ENCODE assay signal across 27 cellular contexts in the genomic region with DNA sequence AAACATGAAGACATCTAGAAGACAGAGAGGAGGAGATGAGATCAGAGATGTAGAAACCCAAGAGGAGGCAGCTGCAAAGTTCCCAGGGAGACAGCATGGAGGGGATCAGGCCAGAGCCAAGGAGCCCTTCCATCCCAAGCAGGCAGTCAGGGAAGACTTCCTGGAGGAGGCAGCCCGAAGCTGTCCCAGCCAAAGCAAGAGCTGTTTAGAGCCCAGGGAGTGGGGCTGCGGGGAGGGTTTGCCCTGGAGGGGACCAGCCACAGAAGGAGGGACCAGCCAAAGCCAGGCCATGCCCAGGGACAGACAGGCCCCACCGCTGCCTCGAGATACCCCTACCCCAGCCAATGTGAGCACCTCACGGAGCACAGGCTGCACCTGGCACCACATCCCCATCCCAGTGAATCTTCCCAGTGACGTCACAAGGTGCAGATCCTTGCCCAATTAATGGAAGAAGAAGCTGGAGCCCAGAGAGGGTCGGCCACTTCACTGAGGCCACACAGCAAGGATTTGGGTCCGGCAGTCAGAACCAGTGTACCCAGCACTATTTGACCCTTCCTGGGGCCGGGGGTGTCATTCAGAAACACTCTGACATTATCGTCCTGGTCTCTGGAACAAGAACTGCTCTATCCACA. TPM values are rescaled to one million over a fixed set of nuclear protein-coding genes. Genes with fewer than 3 reads are reported as not detected.
"Had no signal": no experiment of that assay in that cellular context is flagged by ENCODE, and none has a peak within 500 bp of the region (broad histone marks: within the 10 kb centered on the region; RNA-seq: fewer than 3 reads in every experiment).

No MANE protein-coding gene starts in this region.

- H3K27ac ChIP-seq: heart right ventricle, hepatocyte, left ventricle myocardium inferior, ovary, sigmoid colon, spleen, tibial nerve, uterus had no signal

- H3K4me2 ChIP-seq: hepatocyte had no signal

- H3K27ac Mint-ChIP-seq: mesothelial cell of epicardium; naive thymus-derived CD4-positive, alpha-beta T cell; progenitor cell of endocrine pancreas; stimulated activated effector memory CD8-positive, alpha-beta T cell treated with anti-CD3 and anti-CD28 coated beads, Interleukin-12 subunit alpha, Interleukin-12 subunit beta, amount 100 ng/mL, for 72 hours; type B pancreatic cell had no signal

- H2AFZ ChIP-seq: hepatocyte had no signal

- H3K4me1 ChIP-seq: heart right ventricle, left ventricle myocardium inferior, sigmoid colon, spleen, tibial nerve, uterus had no signal

- ATAC-seq: heart right ventricle; naive thymus-derived CD4-positive, alpha-beta T cell; natural killer cell treated with Interleukin-12 subunit alpha and Interleukin-12 subunit beta and Interleukin-15 and Interleukin-18, amount 100 ng/mL, for 72 hours; right cardiac atrium; stimulated activated effector memory CD8-positive, alpha-beta T cell treated with anti-CD3 and anti-CD28 coated beads, Interleukin-12 subunit alpha, Interleukin-12 subunit beta, amount 100 ng/mL, for 72 hours; stimulated activated naive CD8-positive, alpha-beta T cell treated with anti-CD3 and anti-CD28 coated beads, Interleukin-15, amount 100 ng/mL, for 72 hours had no signal

- H3K4me3 ChIP-seq: heart right ventricle, hepatocyte, left ventricle myocardium inferior, lung, ovary, sigmoid colon, spleen, tibial nerve, uterus had no signal

- H3K4me3 Mint-ChIP-seq: mesothelial cell of epicardium; natural killer cell treated with Interleukin-12 subunit alpha and Interleukin-12 subunit beta and Interleukin-15 and Interleukin-18, amount 100 ng/mL, for 72 hours; stimulated activated effector memory CD8-positive, alpha-beta T cell treated with anti-CD3 and anti-CD28 coated beads, Interleukin-12 subunit alpha, Interleukin-12 subunit beta, amount 100 ng/mL, for 72 hours; stimulated activated naive CD8-positive, alpha-beta T cell treated with anti-CD3 and anti-CD28 coated beads, Interleukin-15, amount 100 ng/mL, for 72 hours; type B pancreatic cell had no signal

- H3K36me3 Mint-ChIP-seq: mesothelial cell of epicardium; stimulated activated effector memory CD8-positive, alpha-beta T cell treated with anti-CD3 and anti-CD28 coated beads, Interleukin-12 subunit alpha, Interleukin-12 subunit beta, amount 100 ng/mL, for 72 hours; type B pancreatic cell had no signal

- H3K36me3 ChIP-seq: heart right ventricle, left ventricle myocardium inferior, ovary, sigmoid colon, spleen, tibial nerve, uterus had no signal

- H3K79me2 ChIP-seq: hepatocyte had no signal

- H3K27me3 ChIP-seq: hepatocyte, ovary, sigmoid colon, tibial nerve, uterus had no signal

- H3K4me1 Mint-ChIP-seq: mesothelial cell of epicardium; stimulated activated effector memory CD8-positive, alpha-beta T cell treated with anti-CD3 and anti-CD28 coated beads, Interleukin-12 subunit alpha, Interleukin-12 subunit beta, amount 100 ng/mL, for 72 hours; stimulated activated naive CD8-positive, alpha-beta T cell treated with anti-CD3 and anti-CD28 coated beads, Interleukin-15, amount 100 ng/mL, for 72 hours had no signal

- FAIRE-seq: small intestine had no signal

- DNase-seq: heart right ventricle; islet precursor cell; left ventricle myocardium inferior; mesendoderm; naive thymus-derived CD4-positive, alpha-beta T cell; ovary; sigmoid colon; small intestine; spleen; stimulated activated CD4-positive, alpha-beta T cell treated with anti-CD3 and anti-CD28 coated beads, Interleukin-4, amount 100 ng/mL, for 24 hours; stimulated activated naive CD4-positive, alpha-beta T cell treated with Interleukin-2 at 50 U/mL for 16 hours; stimulated activated naive CD8-positive, alpha-beta T cell treated with anti-CD3 and anti-CD28 coated beads, Interleukin-15, amount 100 ng/mL, for 72 hours; substantia nigra; uterus had no signal

- H3K9me3 ChIP-seq: ovary, uterus had no signal

- H3K9me3 Mint-ChIP-seq: type B pancreatic cell had no signal

RNA-seq across cellular contexts. Expression of a gene that starts 14.1 kb away (rescaled TPM):
- total RNA-seq: left ventricle myocardium inferior; mononuclear cell; myocyte; naive thymus-derived CD4-positive, alpha-beta T cell; natural killer cell treated with Interleukin-12 subunit alpha and Interleukin-12 subunit beta and Interleukin-15 and Interleukin-18, amount 100 ng/mL, for 72 hours; pulmonary artery endothelial cell; renal cortical epithelial cell had no signal
- polyA plus RNA-seq: naive thymus-derived CD4-positive, alpha-beta T cell had no signal
